In genomic region chr12:95424271-95424994, GRCh38 we compare ENCODE assay signal across 22 cellular contexts. TPM values are rescaled to one million over a fixed set of nuclear protein-coding genes. Genes with fewer than 3 reads are reported as not detected.
DNase-seq lines count a peak whose midpoint lies in the region; ATAC-seq and TF ChIP-seq lines count a peak whose summit lies in the region.
"Had no signal": no experiment of that assay in that cellular context is flagged by ENCODE, and none has a peak within 500 bp of the region (broad histone marks: within the 10 kb centered on the region; RNA-seq: fewer than 3 reads in every experiment).

No MANE protein-coding gene starts in this region.

- peaks cover 9% of the 10 kb centered on the region for H3K4me1 Mint-ChIP-seq in nephron

- peak overlapping the region; percentile 74 to 88 (median 85) for H3K27ac Mint-ChIP-seq in nephron
- H3K27ac Mint-ChIP-seq: B cell, H9, natural killer cell had no signal

- TF ChIP-seq CTCF in fibroblast of the aortic adventitia (IDR thresholded peaks at IDR 0.05; ENCODE audit: insufficient read depth, low read length) = no peak
- no peak for TF ChIP-seq CTCF in nephron (IDR thresholded peaks at IDR 0.05; ENCODE audit: unreplicated experiment in 3 of 3)

- H3K9me3 Mint-ChIP-seq in nephron = no peaks in the 10 kb centered on the region
- H3K9me3 Mint-ChIP-seq: H9, natural killer cell had no signal

- peaks cover 5% of the 10 kb centered on the region for H3K27me3 Mint-ChIP-seq in nephron (ENCODE audit: low read depth)
- H3K27me3 Mint-ChIP-seq: B cell had no signal

- H3K4me3 Mint-ChIP-seq in nephron = no peak overlapping the region
- H3K4me3 Mint-ChIP-seq: B cell, H9, natural killer cell had no signal

- H3K4me3 ChIP-seq in fibroblast of the aortic adventitia (ENCODE audit: low read depth, low read length) = no peak overlapping the region
- H3K4me3 ChIP-seq: Peyer's patch, psoas muscle had no signal

- ATAC-seq in HG03432 (IDR thresholded peaks at IDR 0.05; ENCODE audit: unreplicated experiment) = no peak
- ATAC-seq: natural killer cell, psoas muscle had no signal

- no peaks in the 10 kb centered on the region for H3K36me3 Mint-ChIP-seq in nephron (ENCODE audit: low read depth)
- H3K36me3 Mint-ChIP-seq: natural killer cell had no signal

- DNase-seq in DMS 273 (lab: John Stamatoyannopoulos, UW; ENCODE audit: unreplicated experiment) (peak; percentile 36), DMS 273 treated with DMSO at 0.1 percent for 48 hours (lab: John Stamatoyannopoulos, UW) (no peak), NCI-H1092 treated with DMSO at 0.1 percent for 48 hours (lab: John Stamatoyannopoulos, UW) (peak; percentile 20), fibroblast of the aortic adventitia (ENCODE audit: low read depth) (peak; percentile 17), NCI-H69 (lab: John Stamatoyannopoulos, UW) (no peak)
- DNase-seq in stimulated activated CD4-positive, alpha-beta T cell treated with anti-CD3 and anti-CD28 coated beads, Interleukin-4, amount 100 ng/mL, for 4 hours = no peak
- DNase-seq: activated CD4-positive, alpha-beta T cell treated with anti-CD3 and anti-CD28 coated beads for 48 hours; activated CD8-positive, alpha-beta memory T cell treated with anti-CD3 and anti-CD28 coated beads, Interleukin-2, amount 50 U/mL, for 4 hours; activated gamma-delta T cell treated with Interleukin-2 at 50 U/mL for 16 hours; anterior cingulate cortex; foreskin fibroblast; H9; natural killer cell; NCI-H1694 treated with DMSO at 0.1 percent for 48 hours; NCI-H526 treated with DMSO at 0.1 percent for 48 hours; Peyer's patch; psoas muscle; stimulated activated naive CD4-positive, alpha-beta T cell; trophoblast cell had no signal

RNA-seq across cellular contexts. Expression of gene METAP2, which starts 49.5 kb away (rescaled TPM):
- 92.1 and 260 TPM in 2 replicates for total RNA-seq in fibroblast of the aortic adventitia (ENCODE audit: low replicate concordance)

Comparison
In these comparisons a context has a peak if more than half of its experiments do, and no peak if none do; other contexts are left out.
1. DNase-seq: peak in DMS 273 (single experiment), NCI-H1092 treated with DMSO at 0.1 percent for 48 hours (single experiment) and fibroblast of the aortic adventitia (single experiment); none in DMS 273 treated with DMSO at 0.1 percent for 48 hours (single experiment), stimulated activated CD4-positive, alpha-beta T cell treated with anti-CD3 and anti-CD28 coated beads, Interleukin-4, amount 100 ng/mL, for 4 hours (0 of 2) and NCI-H69 (single experiment).